ENCODE assay signal across 19 cellular contexts in the genomic region with DNA sequence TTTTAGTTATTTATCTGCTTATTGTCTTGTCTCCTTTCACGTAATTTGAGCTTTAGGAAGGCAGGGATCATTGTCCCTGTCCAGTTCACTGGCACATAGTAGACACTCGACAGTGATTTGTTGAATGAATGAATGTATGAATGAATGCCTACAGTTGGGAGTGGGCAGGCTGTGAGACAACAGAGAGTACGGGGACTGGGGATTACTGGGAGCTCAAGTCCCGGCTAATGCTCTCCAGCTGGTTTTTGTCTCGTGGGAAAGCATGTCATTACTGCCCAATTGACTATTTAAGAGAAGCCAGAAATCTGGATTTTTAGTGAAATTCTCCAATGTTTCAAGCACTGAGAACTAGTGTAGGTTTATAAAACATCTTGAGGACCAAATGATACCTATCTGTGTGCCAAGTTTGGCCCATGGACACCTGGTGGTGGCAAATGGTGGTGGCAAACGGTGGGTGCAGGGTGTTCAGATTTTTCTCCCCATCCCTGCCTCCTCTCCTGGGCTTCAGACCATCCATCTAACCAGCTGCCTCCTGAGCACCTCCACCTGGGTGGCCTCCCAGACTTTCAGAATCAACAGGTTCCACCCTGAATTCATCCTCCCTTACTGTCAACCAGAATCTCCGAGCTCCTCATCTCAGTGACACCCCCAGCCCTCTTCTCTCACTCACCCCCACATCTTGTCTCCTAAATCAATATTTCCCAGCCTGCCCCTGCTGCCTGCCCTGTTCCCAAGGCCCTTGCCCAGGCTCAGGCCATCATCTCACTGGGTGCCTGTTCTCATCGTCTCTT. TPM values are rescaled to one million over a fixed set of nuclear protein-coding genes. Genes with fewer than 3 reads are reported as not detected.
DNase-seq lines count a peak whose midpoint lies in the region; ATAC-seq and TF ChIP-seq lines count a peak whose summit lies in the region.
"Had no signal": no experiment of that assay in that cellular context is flagged by ENCODE, and none has a peak within 500 bp of the region (broad histone marks: within the 10 kb centered on the region; RNA-seq: fewer than 3 reads in every experiment).

No MANE protein-coding gene starts in this region.

- H3K27me3 ChIP-seq in GM23338 (ENCODE audit: insufficient read depth), result no peaks in the 10 kb centered on the region
- H3K27me3 ChIP-seq: vagina had no signal

- peak; percentile 24 for TF ChIP-seq CTCF in Calu3 (IDR thresholded peaks at IDR 0.05; ENCODE audit: unreplicated experiment)
- TF ChIP-seq CTCF in GM23338 (conservative IDR thresholded peaks at IDR 0.05; ENCODE audit: low read depth in 2 of 2), result peak in 1 of 2 experiments; percentile 31; a peak in 1 of 4 replicates
- TF ChIP-seq CTCF in mesothelial cell of epicardium (IDR thresholded peaks at IDR 0.05; ENCODE audit: unreplicated experiment), result peak; percentile 41

- no peak overlapping the region for H3K27ac ChIP-seq in GM23338 (ENCODE audit: low read depth)
- H3K27ac ChIP-seq: vagina had no signal

- H3K79me2 ChIP-seq in GM23338 (replicated peaks; ENCODE audit: insufficient read depth), result no peaks in the 10 kb centered on the region

- H4K20me1 ChIP-seq in GM23338 (replicated peaks; ENCODE audit: insufficient read depth), result no peaks in the 10 kb centered on the region

- no peak for DNase-seq in Calu3
- DNase-seq in GM23338 (ENCODE audit: low spot score), result peak; percentile 11
- DNase-seq in RPMI8226, result peak; percentile 18
- no peak for DNase-seq in mesothelial cell of epicardium (ENCODE audit: low spot score in 2 of 2, unreplicated experiment in 2 of 2)
- DNase-seq in activated CD8-positive, alpha-beta memory T cell treated with anti-CD3 and anti-CD28 coated beads, Interleukin-2, amount 50 U/mL, for 48 hours, result no peak
- DNase-seq in hypothalamus (lab: John Stamatoyannopoulos, UW), result no peak
- DNase-seq in activated CD4-positive, CD25-positive, alpha-beta regulatory T cell (lab: John Stamatoyannopoulos, UW), result no peak
- DNase-seq: activated CD4-positive, alpha-beta T cell treated with anti-CD3 and anti-CD28 coated beads, Interleukin-2, amount 50 U/mL, for 48 hours; activated naive CD8-positive, alpha-beta T cell treated with anti-CD3 and anti-CD28 coated beads for 36 hours; activated T-cell treated with anti-CD3 and anti-CD28 coated beads, Interleukin-2, amount 50 U/mL, for 4 hours; cortex of kidney; NCI-H1694 treated with DMSO at 0.1 percent for 48 hours; NCI-H345; NK-92 treated with Interleukin-12 subunit alpha and Interleukin-12 subunit beta, amount 100 ng/mL, for 24 hours; posterior cingulate gyrus had no signal

- H3K36me3 ChIP-seq in GM23338 (ENCODE audit: insufficient read depth), result no peaks in the 10 kb centered on the region
- H3K36me3 ChIP-seq: vagina had no signal

- no peaks in the 10 kb centered on the region for H3K9me3 Mint-ChIP-seq in Calu3 (ENCODE audit: low read depth, unreplicated experiment)
- H3K9me3 Mint-ChIP-seq in GM23338, result no peaks in the 10 kb centered on the region
- H3K9me3 Mint-ChIP-seq in mesothelial cell of epicardium, result no peaks in the 10 kb centered on the region
- no peaks in the 10 kb centered on the region for H3K9me3 Mint-ChIP-seq in stimulated activated memory B cell treated with anti-CD40 and anti-IgM and Interleukin-4, amounts not matched to agents 10 μg/mL and 1 μg/mL and 100 μg/mL, for 72 hours
- H3K9me3 Mint-ChIP-seq: activated naive CD8-positive, alpha-beta T cell treated with anti-CD3 and anti-CD28 coated beads for 36 hours; activated T-cell treated with anti-CD3 and anti-CD28 coated beads, Interleukin-2, amount 50 U/mL, for 4 hours; brain had no signal

- H3K4me3 ChIP-seq in GM23338, result no peak overlapping the region
- H3K4me3 ChIP-seq: vagina had no signal

- no peaks in the 10 kb centered on the region for H3K36me3 Mint-ChIP-seq in Calu3 (ENCODE audit: insufficient read depth, unreplicated experiment)
- no peaks in the 10 kb centered on the region for H3K36me3 Mint-ChIP-seq in GM23338 (ENCODE audit: low read depth)
- no peaks in the 10 kb centered on the region for H3K36me3 Mint-ChIP-seq in mesothelial cell of epicardium
- no peaks in the 10 kb centered on the region for H3K36me3 Mint-ChIP-seq in stimulated activated memory B cell treated with anti-CD40 and anti-IgM and Interleukin-4, amounts not matched to agents 10 μg/mL and 1 μg/mL and 100 μg/mL, for 72 hours
- H3K36me3 Mint-ChIP-seq: activated naive CD8-positive, alpha-beta T cell treated with anti-CD3 and anti-CD28 coated beads for 36 hours; brain had no signal

- intact Hi-C loops in Calu3 (cut with micrococcal nuclease; ENCODE audit: unreplicated experiment), result no loop called here

- no peak overlapping the region for H3K27ac Mint-ChIP-seq in Calu3 (ENCODE audit: unreplicated experiment)
- H3K27ac Mint-ChIP-seq in GM23338, result no peak overlapping the region
- no peak overlapping the region for H3K27ac Mint-ChIP-seq in mesothelial cell of epicardium
- no peak overlapping the region for H3K27ac Mint-ChIP-seq in stimulated activated memory B cell treated with anti-CD40 and anti-IgM and Interleukin-4, amounts not matched to agents 10 μg/mL and 1 μg/mL and 100 μg/mL, for 72 hours
- H3K27ac Mint-ChIP-seq: activated naive CD8-positive, alpha-beta T cell treated with anti-CD3 and anti-CD28 coated beads for 36 hours had no signal

- CTCF ChIA-PET in Calu3 (lab: Charles Lee), result interaction anchor here (0.5 to 0.6 kb wide), 2 partner anchors 64 to 86 kb away, joined by 3 to 11 read pairs; no protein-coding TSS in a partner anchor

- H3K4me3 Mint-ChIP-seq in Calu3 (ENCODE audit: low read depth, unreplicated experiment) (no peak overlapping the region), GM23338 (no peak overlapping the region), mesothelial cell of epicardium (no peak overlapping the region)
- no peak overlapping the region for H3K4me3 Mint-ChIP-seq in stimulated activated memory B cell treated with anti-CD40 and anti-IgM and Interleukin-4, amounts not matched to agents 10 μg/mL and 1 μg/mL and 100 μg/mL, for 72 hours
- H3K4me3 Mint-ChIP-seq: activated T-cell treated with anti-CD3 and anti-CD28 coated beads, Interleukin-2, amount 50 U/mL, for 4 hours had no signal

- no peaks in the 10 kb centered on the region for H3F3A ChIP-seq in GM23338 (replicated peaks; ENCODE audit: low read depth)

- peaks cover 24% of the 10 kb centered on the region for H3K4me1 Mint-ChIP-seq in Calu3 (ENCODE audit: low read depth, unreplicated experiment)
- peaks cover 12% of the 10 kb centered on the region for H3K4me1 Mint-ChIP-seq in GM23338
- H3K4me1 Mint-ChIP-seq in mesothelial cell of epicardium, result peaks cover 2% of the 10 kb centered on the region
- peaks cover 12% of the 10 kb centered on the region for H3K4me1 Mint-ChIP-seq in stimulated activated memory B cell treated with anti-CD40 and anti-IgM and Interleukin-4, amounts not matched to agents 10 μg/mL and 1 μg/mL and 100 μg/mL, for 72 hours

- no peak for ATAC-seq in GM23338
- no peak for ATAC-seq in stimulated activated memory B cell treated with anti-CD40 and anti-IgM and Interleukin-4, amounts not matched to agents 10 μg/mL and 1 μg/mL and 100 μg/mL, for 72 hours
- ATAC-seq: activated T-cell treated with anti-CD3 and anti-CD28 coated beads, Interleukin-2, amount 50 U/mL, for 4 hours had no signal

- H2AFZ ChIP-seq in GM23338, result peak overlapping the region; percentile 85

- no peaks in the 10 kb centered on the region for H3K27me3 Mint-ChIP-seq in Calu3 (ENCODE audit: unreplicated experiment)
- peaks cover 5% of the 10 kb centered on the region for H3K27me3 Mint-ChIP-seq in GM23338 (ENCODE audit: insufficient read depth, low read depth, poor library complexity)
- peaks cover 2% of the 10 kb centered on the region for H3K27me3 Mint-ChIP-seq in mesothelial cell of epicardium (ENCODE audit: low read depth)
- H3K27me3 Mint-ChIP-seq in stimulated activated memory B cell treated with anti-CD40 and anti-IgM and Interleukin-4, amounts not matched to agents 10 μg/mL and 1 μg/mL and 100 μg/mL, for 72 hours, result peaks cover 27% of the 10 kb centered on the region
- H3K27me3 Mint-ChIP-seq: brain had no signal

- H3K4me2 ChIP-seq in GM23338, result no peak overlapping the region

- 0 out of 2 replicates have a peak, but pooled peaks cover 9% of the 10 kb centered on the region for H3K4me1 ChIP-seq in GM23338 (ENCODE audit: insufficient read depth)
- H3K4me1 ChIP-seq: vagina had no signal

- no TSS peak for BruUV-seq in Calu3 (replicated peaks; lab: Mats Ljungman, UMichigan)

- H3K9me2 ChIP-seq in GM23338 (ENCODE audit: insufficient read depth), result no peaks in the 10 kb centered on the region

TF ChIP-seq in GM23338, 12 proteins besides CTCF, POLR2A, EP300 and RAD21:
- TF ChIP-seq EZH2 (IDR thresholded peaks at IDR 0.05; ENCODE audit: low read depth, unreplicated experiment) (no peak), CREB1 (CRISPR knock-in tag; IDR thresholded peaks at IDR 0.05; ENCODE audit: low read depth) (no peak), EZH2phosphoT487 (IDR thresholded peaks at IDR 0.05; ENCODE audit: unreplicated experiment) (no peak), JUNB (IDR thresholded peaks at IDR 0.05; ENCODE audit: unreplicated experiment) (no peak), STAT1 (IDR thresholded peaks at IDR 0.05; ENCODE audit: unreplicated experiment) (no peak), ZNF331 (CRISPR knock-in tag; IDR thresholded peaks at IDR 0.05; ENCODE audit: low read depth) (no peak), ZNF114 (CRISPR knock-in tag; IDR thresholded peaks at IDR 0.05) (no peak), NANOG (IDR thresholded peaks at IDR 0.05; ENCODE audit: borderline replicate concordance) (no peak)

RNA-seq across cellular contexts. Expression of a gene that starts 36.2 kb away (rescaled TPM):
- total RNA-seq in Calu3 (2022) (not detected in 2 replicates), mesothelial cell of epicardium (0.13 to 0.38 TPM (median 0.31 TPM) in 3 replicates)
- 0.28 TPM in 1 of 2 replicates, not detected in the other for total RNA-seq in GM23338 (2014; rRNA removed; shearing (Covaris generic))
- polyA plus RNA-seq in GM23338 (2016; fragmentation: Nextera tagmentation; extraction: Ambion mirVana), result 0.10 TPM in 1 of 2 replicates, not detected in the other
- total RNA-seq: activated naive CD8-positive, alpha-beta T cell treated with anti-CD3 and anti-CD28 coated beads for 36 hours; activated T-cell treated with anti-CD3 and anti-CD28 coated beads, Interleukin-2, amount 50 U/mL, for 4 hours; MCF 10A had no signal

RNA-seq across cellular contexts. Expression of a gene that starts 44.8 kb away (rescaled TPM):
- total RNA-seq in Calu3 (2022) (51.7 and 57.2 TPM in 2 replicates), mesothelial cell of epicardium (51.8 to 57.4 TPM (median 52.4 TPM) in 3 replicates)
- 12.0 and 18.4 TPM in 2 replicates for total RNA-seq in GM23338 (2014; rRNA removed; shearing (Covaris generic))
- polyA plus RNA-seq in GM23338 (2016; fragmentation: Nextera tagmentation; extraction: Ambion mirVana), result 7.0 and 8.2 TPM in 2 replicates

Comparison
In these comparisons a context has a peak if more than half of its experiments do, and no peak if none do; other contexts are left out.
1. DNase-seq: peak in GM23338 (single experiment) and RPMI8226 (single experiment); none in Calu3 (single experiment), mesothelial cell of epicardium (0 of 2), activated CD8-positive, alpha-beta memory T cell treated with anti-CD3 and anti-CD28 coated beads, Interleukin-2, amount 50 U/mL, for 48 hours (single experiment), hypothalamus (0 of 51) and activated CD4-positive, CD25-positive, alpha-beta regulatory T cell (0 of 4).